Comparison of ENCODE assay signal across 8 cellular contexts in genomic region chr2:8252997-8253694, GRCh38.
DNase-seq lines count a peak whose midpoint lies in the region; ATAC-seq and TF ChIP-seq lines count a peak whose summit lies in the region.

No MANE protein-coding gene starts in this region.

- H3K9me3 ChIP-seq in gastrocnemius medialis: no peaks in the 10 kb centered on the region
- no peaks in the 10 kb centered on the region for H3K9me3 ChIP-seq in body of pancreas

- peak; percentile 6 to 54 for DNase-seq in NCI-H2081 (lab: John Stamatoyannopoulos, UW)
- no peak for DNase-seq in NCI-H2081 treated with DMSO at 0.1 percent for 48 hours (lab: John Stamatoyannopoulos, UW)
- peak; percentile 88 for DNase-seq in NCI-H2196 (lab: John Stamatoyannopoulos, UW; ENCODE audit: unreplicated experiment)
- peak; percentile 48 to 71 for DNase-seq in gastrocnemius medialis
- no peak for DNase-seq in foreskin fibroblast
- no peak for DNase-seq in body of pancreas
- DNase-seq in foreskin melanocyte: no peak

- TF ChIP-seq POLR2A in gastrocnemius medialis (IDR thresholded peaks at IDR 0.05) (no peak), body of pancreas (IDR thresholded peaks at IDR 0.05) (no peak)

- WGBS in body of pancreas, 2 donors: 79 to 86% methylated on average over 9 to 10 of the region's 10 CpGs

- no peak for TF ChIP-seq CTCF in gastrocnemius medialis (IDR thresholded peaks at IDR 0.05 in 4 of 5, conservative IDR thresholded peaks at IDR 0.05 in 1 of 5)
- no peak for TF ChIP-seq CTCF in foreskin fibroblast (IDR thresholded peaks at IDR 0.05; ENCODE audit: low read depth, low read length)
- TF ChIP-seq CTCF in body of pancreas (IDR thresholded peaks at IDR 0.05): no peak

- peak; percentile 82 for ATAC-seq in HG03045 (IDR thresholded peaks at IDR 0.05; ENCODE audit: unreplicated experiment)
- ATAC-seq in gastrocnemius medialis: peak; percentile 89
- no peak for ATAC-seq in body of pancreas

- in situ Hi-C loops in gastrocnemius medialis (cut with MboI; ENCODE audit: low sequenced_read_pairs in 4 of 4): no loop called here

- peak overlapping the region in 1 of 4 donors; percentile 54 for H3K27ac ChIP-seq in gastrocnemius medialis
- H3K27ac ChIP-seq in body of pancreas: no peak overlapping the region

- H3K27me3 ChIP-seq in gastrocnemius medialis: no peaks in the 10 kb centered on the region
- no peaks in the 10 kb centered on the region for H3K27me3 ChIP-seq in body of pancreas

- H3K4me3 ChIP-seq in gastrocnemius medialis (no peak overlapping the region), foreskin fibroblast (ENCODE audit: low read depth in 1 of 2, low read length in 2 of 2) (no peak overlapping the region), body of pancreas (no peak overlapping the region)

- H3K36me3 ChIP-seq in gastrocnemius medialis (no peaks in the 10 kb centered on the region), body of pancreas (replicated peaks in 1 of 2; ENCODE audit: insufficient read depth in 1 of 2, low read depth in 2 of 2) (no peaks in the 10 kb centered on the region)

- intact Hi-C loops in gastrocnemius medialis (cut with DNase I; ENCODE audit: low total_unique reads) (loop anchor here (2.0 kb wide), 1 partner anchor 32 kb away; no protein-coding TSS in a partner anchor), body of pancreas (cut with DNase I) (no loop called here)

- peaks cover 4 to 7% of the 10 kb centered on the region in 2 donors for H3K4me1 ChIP-seq in gastrocnemius medialis
- no peaks in the 10 kb centered on the region for H3K4me1 ChIP-seq in body of pancreas

Comparison
In these comparisons a context has a peak if more than half of its experiments do, and no peak if none do; other contexts are left out.
1. DNase-seq: peak in NCI-H2081 (2 of 2), NCI-H2196 (single experiment) and gastrocnemius medialis (2 of 2); none in NCI-H2081 treated with DMSO at 0.1 percent for 48 hours (single experiment), foreskin fibroblast (0 of 2), body of pancreas (0 of 4) and foreskin melanocyte (single experiment).